8 cellular contexts compared by ENCODE assay signal in the genomic region with DNA sequence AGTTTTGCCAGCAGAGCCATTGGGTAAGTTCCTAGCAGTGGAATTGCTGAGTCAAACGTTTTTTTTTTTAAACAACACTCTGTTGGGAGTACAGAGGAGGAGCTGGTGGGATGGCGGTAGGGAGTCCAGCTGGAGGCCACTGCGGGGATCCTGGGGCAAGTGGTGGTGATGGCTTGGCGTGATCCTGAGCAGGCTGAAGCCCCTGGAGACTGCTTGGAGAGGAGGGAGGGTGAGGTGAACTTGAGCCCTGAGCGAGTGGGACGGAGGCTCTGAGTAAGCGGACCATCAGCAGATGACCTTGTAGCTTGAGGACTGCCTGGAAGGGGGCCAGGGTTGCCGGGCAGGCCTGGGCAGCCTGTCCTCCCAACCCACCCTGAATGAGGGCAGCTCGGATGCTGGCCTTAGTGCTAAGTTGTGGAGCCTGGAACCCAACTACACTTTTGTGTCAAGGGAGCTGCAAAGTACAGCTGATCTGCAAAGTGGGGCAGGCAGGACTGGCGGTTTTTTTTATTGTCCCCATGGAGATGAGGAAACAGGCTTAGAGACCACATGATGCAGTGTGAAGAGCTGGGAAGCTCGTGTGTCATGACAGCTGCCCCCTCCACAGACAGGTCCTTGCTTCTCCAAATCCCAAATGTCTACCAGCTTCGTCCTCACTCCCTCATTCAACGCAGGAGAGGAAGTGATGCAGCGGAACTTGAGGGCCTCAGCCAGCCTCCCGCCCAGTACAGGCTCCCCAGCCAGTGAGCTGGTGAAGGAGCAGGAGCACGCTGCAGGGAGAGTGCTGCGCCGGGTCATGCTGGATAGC. TPM values are rescaled to one million over a fixed set of nuclear protein-coding genes. Genes with fewer than 3 reads are reported as not detected.
DNase-seq lines count a peak whose midpoint lies in the region; TF ChIP-seq lines count a peak whose summit lies in the region.

No MANE protein-coding gene starts in this region.

- DNase-seq in D341Med (ENCODE audit: low spot score), result peak; percentile 62
- DNase-seq in T1000 (lab: John Stamatoyannopoulos, UW), result peak; percentile 43
- peak; percentile 36 for DNase-seq in glutamatergic neuron
- peak; percentile 35 for DNase-seq in pons (ENCODE audit: low spot score)
- DNase-seq in COLO668 (lab: John Stamatoyannopoulos, UW; ENCODE audit: unreplicated experiment), result no peak
- DNase-seq in middle frontal gyrus (ENCODE audit: extremely low spot score, low spot score), result no peak
- DNase-seq in stimulated activated CD4-positive, alpha-beta T cell treated with anti-CD3 and anti-CD28 coated beads, Interleukin-2, amount 100 ng/mL, for 24 hours, result no peak
- no peak for DNase-seq in stimulated activated CD4-positive, alpha-beta T cell treated with anti-CD3 and anti-CD28 coated beads, Interleukin-2, amount 100 ng/mL, for 48 hours

- H3K27me3 Mint-ChIP-seq in glutamatergic neuron (ENCODE audit: unreplicated experiment), result peaks cover 43% of the 10 kb centered on the region

- no peak for TF ChIP-seq CTCF in glutamatergic neuron (IDR thresholded peaks at IDR 0.05; ENCODE audit: partially characterized antibody, unreplicated experiment)

- peaks cover 39% of the 10 kb centered on the region for H3K4me1 Mint-ChIP-seq in glutamatergic neuron (ENCODE audit: low read depth, unreplicated experiment)

- peaks cover 37% of the 10 kb centered on the region for H3K9me3 Mint-ChIP-seq in glutamatergic neuron (ENCODE audit: unreplicated experiment)

- peak overlapping the region; percentile 49 for H3K4me3 Mint-ChIP-seq in glutamatergic neuron (ENCODE audit: unreplicated experiment)

- H3K36me3 Mint-ChIP-seq in glutamatergic neuron (ENCODE audit: unreplicated experiment), result peaks cover 8% of the 10 kb centered on the region

- H3K27ac Mint-ChIP-seq in glutamatergic neuron (ENCODE audit: unreplicated experiment), result peak overlapping the region; percentile 82

RNA-seq across cellular contexts. Expression of gene MRPL37, which starts 20.2 kb away (rescaled TPM):
- total RNA-seq in glutamatergic neuron (ENCODE audit: unreplicated experiment), result 50.9 TPM

RNA-seq across cellular contexts. Expression of gene CYB5RL, which starts 20.4 kb away (rescaled TPM):
- 6.8 TPM for total RNA-seq in glutamatergic neuron (ENCODE audit: unreplicated experiment)

Comparison
In these comparisons a context has a peak if more than half of its experiments do, and no peak if none do; other contexts are left out.
1. DNase-seq: peak in D341Med (single experiment), T1000 (single experiment), glutamatergic neuron (single experiment) and pons (single experiment); none in COLO668 (single experiment), middle frontal gyrus (single experiment), stimulated activated CD4-positive, alpha-beta T cell treated with anti-CD3 and anti-CD28 coated beads, Interleukin-2, amount 100 ng/mL, for 24 hours (0 of 2) and stimulated activated CD4-positive, alpha-beta T cell treated with anti-CD3 and anti-CD28 coated beads, Interleukin-2, amount 100 ng/mL, for 48 hours (0 of 2).